ENCODE assay signal across 8 cellular contexts in the genomic region with DNA sequence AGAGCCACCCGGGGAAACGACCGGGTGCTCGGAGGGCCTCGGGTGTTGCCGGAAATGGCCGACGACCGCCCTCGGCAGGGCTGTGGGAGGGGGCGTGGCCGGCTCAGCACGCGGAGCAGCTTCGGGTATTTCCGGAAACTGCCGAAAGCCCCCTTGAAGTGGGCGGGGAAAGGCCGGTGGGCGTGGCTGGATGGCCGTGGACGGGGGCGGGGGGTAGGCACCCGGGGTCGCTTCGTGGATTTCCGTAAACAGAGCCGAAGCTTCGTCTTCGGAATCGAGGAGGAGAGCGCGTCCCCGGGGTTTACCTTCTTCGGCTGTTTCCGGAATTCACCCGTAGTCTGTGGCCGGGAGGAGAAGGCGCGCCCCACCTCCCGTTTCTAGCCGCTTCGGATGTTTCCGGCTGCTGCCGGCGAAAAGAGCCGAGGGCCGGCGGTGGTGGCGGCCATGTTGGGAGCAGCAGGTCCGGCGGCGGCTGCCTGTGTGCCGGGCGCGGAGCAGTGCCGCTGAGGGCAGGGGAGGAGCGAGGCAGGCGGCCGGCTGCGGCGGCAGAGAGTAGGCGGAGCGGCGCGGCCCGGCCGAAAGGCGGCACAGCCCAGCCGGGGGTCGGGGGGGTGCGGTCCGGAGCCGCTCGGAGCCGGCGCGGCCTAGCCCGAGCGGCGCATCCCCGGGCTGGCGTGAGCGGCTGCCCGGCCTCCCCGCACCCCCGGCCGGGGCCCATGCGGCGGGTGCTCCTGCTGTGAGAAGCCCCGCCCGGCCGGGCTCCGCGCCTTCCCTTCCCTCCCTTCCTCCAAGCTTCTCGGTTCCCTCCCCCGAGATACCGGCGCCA. TPM values are rescaled to one million over a fixed set of nuclear protein-coding genes. Genes with fewer than 3 reads are reported as not detected.
DNase-seq lines count a peak whose midpoint lies in the region; ATAC-seq and TF ChIP-seq lines count a peak whose summit lies in the region.

A gene (plus strand): TSS at position 429 of the 826 bp plus-strand sequence. CDS start 397 bp downstream, at position 826.

- in situ Hi-C loops in HAP-1 (cut with MboI; ENCODE audit: low sequenced_read_pairs), result loop anchor here (5.0 kb wide), 2 partner anchors 108 to 308 kb away; no protein-coding TSS in a partner anchor

- H3K9me2 ChIP-seq in MM.1S (replicated peaks; ENCODE audit: insufficient read depth, low read length), result no peaks in the 10 kb centered on the region

- DNase-seq in HAP-1 (ENCODE audit: low spot score in 2 of 2) (peak; percentile 95 to 99), MM.1S (peak; percentile 98), SIG-M5 (lab: John Stamatoyannopoulos, UW) (peak; percentile 87), activated gamma-delta T cell (lab: John Stamatoyannopoulos, UW) (peak; percentile 98), fibroblast of the aortic adventitia (ENCODE audit: low read depth) (peak; percentile 98), nephron progenitor cell (peak; percentile 100)
- peak; percentile 100 for DNase-seq in stimulated activated naive CD8-positive, alpha-beta T cell treated with anti-CD3 and anti-CD28 coated beads, Interleukin-15, amount 100 ng/mL, for 72 hours

- peaks cover 46% of the 10 kb centered on the region for H3K79me2 ChIP-seq in MM.1S (ENCODE audit: low read length)

- no peak for TF ChIP-seq CTCF in MM.1S (IDR thresholded peaks at IDR 0.05; ENCODE audit: low read length)
- TF ChIP-seq CTCF in fibroblast of the aortic adventitia (IDR thresholded peaks at IDR 0.05; ENCODE audit: insufficient read depth, low read length), result no peak
- TF ChIP-seq CTCF in nephron progenitor cell (IDR thresholded peaks at IDR 0.05), result no peak

- H3K4me1 ChIP-seq in ES-I3 (ENCODE audit: insufficient read depth, low read length) (peaks cover 36% of the 10 kb centered on the region), HAP-1 (peaks cover 6% of the 10 kb centered on the region; the same call in 1 of the 2 replicates), MM.1S (ENCODE audit: low read length) (peaks cover 24% of the 10 kb centered on the region)

- peak within 1 kb of the TSS; percentile 90 for H3K9ac ChIP-seq in ES-I3 (ENCODE audit: low read depth, low read length)
- peak within 1 kb of the TSS; percentile 82 for H3K9ac ChIP-seq in MM.1S (ENCODE audit: low read length)

- H3K9me3 ChIP-seq in ES-I3 (ENCODE audit: control insufficient read depth, insufficient read depth, low read length) (no peaks in the 10 kb centered on the region), HAP-1 (no peaks in the 10 kb centered on the region), MM.1S (replicated peaks; ENCODE audit: insufficient read depth, low read length) (no peaks in the 10 kb centered on the region)

- H3K4me2 ChIP-seq in MM.1S (ENCODE audit: low read depth, low read length), result peak within 1 kb of the TSS; percentile 93

- H3K4me3 ChIP-seq in HAP-1 (peak within 1 kb of the TSS; percentile 83), MM.1S (ENCODE audit: low read length) (peak within 1 kb of the TSS; percentile 92), fibroblast of the aortic adventitia (ENCODE audit: low read depth, low read length) (peak within 1 kb of the TSS; percentile 95)

- H3K36me3 ChIP-seq in ES-I3 (ENCODE audit: insufficient read depth, low read length) (no peaks in the 10 kb centered on the region), HAP-1 (replicated peaks) (peaks cover 10% of the 10 kb centered on the region), MM.1S (replicated peaks; ENCODE audit: insufficient read depth, low read length) (0 out of 2 replicates have a peak, but pooled peaks cover 2% of the 10 kb centered on the region)

- peak within 1 kb of the TSS; percentile 43; the same call in 1 of the 2 replicates for H3K27ac ChIP-seq in MM.1S (ENCODE audit: low read length)

- H3K4me1 Mint-ChIP-seq in nephron progenitor cell, result peaks cover 78% of the 10 kb centered on the region
- H3K4me1 Mint-ChIP-seq in stimulated activated naive CD8-positive, alpha-beta T cell treated with anti-CD3 and anti-CD28 coated beads, Interleukin-15, amount 100 ng/mL, for 72 hours, result peaks cover 54% of the 10 kb centered on the region

- no peaks in the 10 kb centered on the region for H3K36me3 Mint-ChIP-seq in nephron progenitor cell (ENCODE audit: low read depth)

- no peaks in the 10 kb centered on the region for H3K9me3 Mint-ChIP-seq in nephron progenitor cell
- no peaks in the 10 kb centered on the region for H3K9me3 Mint-ChIP-seq in stimulated activated naive CD8-positive, alpha-beta T cell treated with anti-CD3 and anti-CD28 coated beads, Interleukin-15, amount 100 ng/mL, for 72 hours

- peaks cover 9% of the 10 kb centered on the region for H3F3A ChIP-seq in MM.1S (ENCODE audit: insufficient read depth, low read length)

- ATAC-seq in stimulated activated naive CD8-positive, alpha-beta T cell treated with anti-CD3 and anti-CD28 coated beads, Interleukin-15, amount 100 ng/mL, for 72 hours, result peak; percentile 89

- no peaks in the 10 kb centered on the region for H3K27me3 Mint-ChIP-seq in nephron progenitor cell (ENCODE audit: low read depth, poor library complexity)
- H3K27me3 Mint-ChIP-seq in stimulated activated naive CD8-positive, alpha-beta T cell treated with anti-CD3 and anti-CD28 coated beads, Interleukin-15, amount 100 ng/mL, for 72 hours, result no peaks in the 10 kb centered on the region

- H3K27ac Mint-ChIP-seq in nephron progenitor cell, result no peak within 1 kb of the TSS
- peak within 1 kb of the TSS; percentile 97 to 99 for H3K27ac Mint-ChIP-seq in stimulated activated naive CD8-positive, alpha-beta T cell treated with anti-CD3 and anti-CD28 coated beads, Interleukin-15, amount 100 ng/mL, for 72 hours

- no peaks in the 10 kb centered on the region for H3K27me3 ChIP-seq in HAP-1 (ENCODE audit: low read depth)
- no peaks in the 10 kb centered on the region for H3K27me3 ChIP-seq in MM.1S (replicated peaks; ENCODE audit: insufficient read depth, low read length)

- H2AFZ ChIP-seq in MM.1S (ENCODE audit: low read length), result peak within 1 kb of the TSS; percentile 83

- H3K4me3 Mint-ChIP-seq in nephron progenitor cell, result peak within 1 kb of the TSS; percentile 87
- peak within 1 kb of the TSS; percentile 92 to 96 for H3K4me3 Mint-ChIP-seq in stimulated activated naive CD8-positive, alpha-beta T cell treated with anti-CD3 and anti-CD28 coated beads, Interleukin-15, amount 100 ng/mL, for 72 hours

- peaks cover 5% of the 10 kb centered on the region; the same call in 1 of the 2 replicates for H4K20me1 ChIP-seq in MM.1S (ENCODE audit: insufficient read depth, low read length)

RNA-seq across cellular contexts. Expression of the gene that starts here (rescaled TPM):
- 11.4 and 12.7 TPM in 2 replicates for total RNA-seq in fibroblast of the aortic adventitia (ENCODE audit: low replicate concordance)

Comparison
In these comparisons a context has a peak if more than half of its experiments do, and no peak if none do; other contexts are left out.
1. Peak in every context shown above with its lines: DNase-seq, ATAC-seq, H3K4me3 ChIP-seq and H3K27ac ChIP-seq.